ENCODE assay signal across 18 cellular contexts in genomic region chr5:142817031-142817430, GRCh38. TPM values are rescaled to one million over a fixed set of nuclear protein-coding genes. Genes with fewer than 3 reads are reported as not detected.
A peak's percentile ranks its signal among the peaks of the same experiment; 100 is the strongest.
DNase-seq lines count a peak whose midpoint lies in the region; ATAC-seq and TF ChIP-seq lines count a peak whose summit lies in the region.
"Had no signal": no experiment of that assay in that cellular context is flagged by ENCODE, and none has a peak within 500 bp of the region (broad histone marks: within the 10 kb centered on the region; RNA-seq: fewer than 3 reads in every experiment).

No MANE protein-coding gene starts in this region.

- H2AK5ac ChIP-seq in mesenchymal stem cell (ENCODE audit: low read length, severe bottlenecking) = peak overlapping the region; percentile 85

- no peak overlapping the region for H2BK15ac ChIP-seq in mesenchymal stem cell (ENCODE audit: low read depth, poor library complexity, severe bottlenecking)

- H2BK12ac ChIP-seq in mesenchymal stem cell (ENCODE audit: low read length in 2 of 2) = peak overlapping the region in 1 of 2 experiments; percentile 40

- no peak overlapping the region for H3K4ac ChIP-seq in mesenchymal stem cell (ENCODE audit: low read depth in 1 of 2, low read length in 2 of 2)

- no peaks in the 10 kb centered on the region; the same call in 1 of the 2 replicates for H3K36me3 Mint-ChIP-seq in WTC11

- H3K4me1 ChIP-seq in heart right ventricle = peaks cover 32 to 97% (median 79%) of the 10 kb centered on the region in 9 donors
- peaks cover 23% of the 10 kb centered on the region for H3K4me1 ChIP-seq in mesenchymal stem cell (ENCODE audit: control insufficient read depth, insufficient read depth, low read depth, low read length)
- H3K4me1 ChIP-seq in thyroid gland = peaks cover 42 to 68% of the 10 kb centered on the region in 2 donors

- no peak overlapping the region for H3K18ac ChIP-seq in mesenchymal stem cell (ENCODE audit: low read depth in 1 of 2, low read length in 2 of 2)

- peaks cover 27% of the 10 kb centered on the region for H3K4me1 Mint-ChIP-seq in WTC11

- DNase-seq in heart right ventricle (no peak), Right ventricle myocardium superior (no peak), WTC11 (ENCODE audit: low spot score) (no peak), mesenchymal stem cell (no peak), thyroid gland (no peak), NCI-H2107 treated with DMSO at 0.1 percent for 48 hours (lab: John Stamatoyannopoulos, UW; ENCODE audit: unreplicated experiment) (no peak), SIG-M5 treated with dmso at 0.1 percent for 504 hours (lab: John Stamatoyannopoulos, UW; ENCODE audit: unreplicated experiment) (no peak)
- DNase-seq: central memory CD4-positive, alpha-beta T cell; kidney glomerular epithelial cell; MM.1S; NCI-H187 treated with DMSO at 0.1 percent for 48 hours; NCI-H510A; SHP77 treated with DMSO at 0.1 percent for 48 hours had no signal

- H3K4me3 Mint-ChIP-seq in WTC11 = no peak overlapping the region
- H3K4me3 Mint-ChIP-seq: activated T-helper 17 cell treated with anti-CD3 and anti-CD28 coated beads, Interleukin-2, amount 50 U/mL, for 72 hours; stimulated activated naive CD8-positive, alpha-beta T cell treated with anti-CD3 and anti-CD28 coated beads, Interleukin-15, Interleukin-2, amounts not matched to agents 100 ng/mL and 50 ng/mL, for 24 hours had no signal

- H3K27ac ChIP-seq in heart right ventricle (peak overlapping the region; percentile 1 to 91 (median 49)), mesenchymal stem cell (ENCODE audit: low read length, poor library complexity, severe bottlenecking) (no peak overlapping the region), thyroid gland (peak overlapping the region; percentile 48 to 75 (median 60))

- H3K27ac Mint-ChIP-seq in WTC11 = peak overlapping the region; percentile 18; the same call in 1 of the 2 replicates
- H3K27ac Mint-ChIP-seq: activated T-helper 17 cell treated with anti-CD3 and anti-CD28 coated beads, Interleukin-2, amount 50 U/mL, for 72 hours; progenitor cell of endocrine pancreas had no signal

- H3K27me3 Mint-ChIP-seq in WTC11 (ENCODE audit: low read depth) = no peaks in the 10 kb centered on the region
- H3K27me3 Mint-ChIP-seq: activated T-helper 17 cell treated with anti-CD3 and anti-CD28 coated beads, Interleukin-2, amount 50 U/mL, for 72 hours; progenitor cell of endocrine pancreas; stimulated activated naive CD8-positive, alpha-beta T cell treated with anti-CD3 and anti-CD28 coated beads, Interleukin-15, Interleukin-2, amounts not matched to agents 100 ng/mL and 50 ng/mL, for 24 hours had no signal

- H2AFZ ChIP-seq in mesenchymal stem cell (ENCODE audit: low read depth, low read length) = no peak overlapping the region

- POLR2A ChIA-PET in WTC11 (lab: Charles Lee) = no interaction called here

- intact Hi-C loops in heart right ventricle (cut with DNase I) = loop anchor here in 3 of 10 donors (5.0 to 10.0 kb wide), 3 partner anchors 35 to 48 kb away; no protein-coding TSS in a partner anchor
- intact Hi-C loops in Right ventricle myocardium superior (cut with DNase I) = no loop called here
- intact Hi-C loops in thyroid gland (cut with DNase I) = no loop called here

- CTCF ChIA-PET in WTC11 (lab: Charles Lee) = no interaction called here

- peaks cover 20% of the 10 kb centered on the region for H3K79me1 ChIP-seq in mesenchymal stem cell (replicated peaks; ENCODE audit: low read length, poor library complexity, severe bottlenecking)

- no peaks in the 10 kb centered on the region for H3K9me3 Mint-ChIP-seq in WTC11
- H3K9me3 Mint-ChIP-seq: activated T-helper 17 cell treated with anti-CD3 and anti-CD28 coated beads, Interleukin-2, amount 50 U/mL, for 72 hours had no signal

- TF ChIP-seq POLR2A in thyroid gland (IDR thresholded peaks at IDR 0.05) = no peak

- H4K8ac ChIP-seq in mesenchymal stem cell (ENCODE audit: low read length) = no peak overlapping the region

- H2BK120ac ChIP-seq in mesenchymal stem cell (ENCODE audit: low read depth, low read length) = no peak overlapping the region

- no peak overlapping the region for H3K23ac ChIP-seq in mesenchymal stem cell (ENCODE audit: low read length in 2 of 2)

- no peak overlapping the region for H3K9ac ChIP-seq in mesenchymal stem cell (ENCODE audit: low read length)

- TF ChIP-seq CTCF in heart right ventricle (IDR thresholded peaks at IDR 0.05) = no peak
- no peak for TF ChIP-seq CTCF in WTC11 (IDR thresholded peaks at IDR 0.05)
- TF ChIP-seq CTCF in thyroid gland (IDR thresholded peaks at IDR 0.05) = no peak

- 81 to 89% methylated on average over 1 of the region's 1 CpG for WGBS in heart right ventricle, 2 donors
- 100% methylated on average over 1 of the region's 1 CpG for WGBS in mesenchymal stem cell
- 88 to 97% methylated on average over 1 of the region's 1 CpG for WGBS in thyroid gland, 2 donors

- no peaks in the 10 kb centered on the region for H3K27me3 ChIP-seq in heart right ventricle
- H3K27me3 ChIP-seq in mesenchymal stem cell (ENCODE audit: control insufficient read depth in 1 of 2, insufficient read depth in 1 of 2, low read length in 2 of 2) = no peaks in the 10 kb centered on the region
- H3K27me3 ChIP-seq in thyroid gland = no peaks in the 10 kb centered on the region
- H3K27me3 ChIP-seq: adrenal gland had no signal

- ATAC-seq in heart right ventricle (no peak), Right ventricle myocardium superior (ENCODE audit: poor library complexity) (no peak), WTC11 (no peak), GM18858 (IDR thresholded peaks at IDR 0.05; ENCODE audit: unreplicated experiment) (no peak)

- H3K14ac ChIP-seq in mesenchymal stem cell (ENCODE audit: low read length in 2 of 2) = no peak overlapping the region

- no peak overlapping the region for H3K4me2 ChIP-seq in mesenchymal stem cell (ENCODE audit: low read length, poor library complexity, severe bottlenecking)

- H4K91ac ChIP-seq in mesenchymal stem cell (ENCODE audit: low read length) = no peak overlapping the region

- H3K36me3 ChIP-seq in heart right ventricle (no peaks in the 10 kb centered on the region), mesenchymal stem cell (ENCODE audit: control insufficient read depth in 1 of 2, insufficient read depth in 2 of 2, low read depth in 1 of 2, low read length in 2 of 2) (no peaks in the 10 kb centered on the region), thyroid gland (no peaks in the 10 kb centered on the region)
- H3K36me3 ChIP-seq: adrenal gland had no signal

- no peak overlapping the region for H2BK5ac ChIP-seq in mesenchymal stem cell (ENCODE audit: low read depth, low read length, poor library complexity, severe bottlenecking)

- H3K9me3 ChIP-seq in heart right ventricle (peaks cover 0 to 10% (median 0%) of the 10 kb centered on the region in 11 donors), mesenchymal stem cell (ENCODE audit: control insufficient read depth, low read length) (no peaks in the 10 kb centered on the region), thyroid gland (no peaks in the 10 kb centered on the region)
- H3K9me3 ChIP-seq: adrenal gland had no signal

- no peak overlapping the region for H3K4me3 ChIP-seq in heart right ventricle
- H3K4me3 ChIP-seq in mesenchymal stem cell (ENCODE audit: insufficient read depth in 1 of 2, low read depth in 1 of 2, low read length in 2 of 2) = no peak overlapping the region
- no peak overlapping the region for H3K4me3 ChIP-seq in thyroid gland (replicated peaks in 1 of 3)
- H3K4me3 ChIP-seq: adrenal gland had no signal

TF ChIP-seq in WTC11, 78 proteins besides CTCF, POLR2A, EP300 and RAD21:
- TF ChIP-seq ARID4B (CRISPR knock-in tag; IDR thresholded peaks at IDR 0.05; ENCODE audit: borderline replicate concordance) = no peak
- no peak for TF ChIP-seq ZNF138 (CRISPR knock-in tag; conservative IDR thresholded peaks at IDR 0.05)
- TF ChIP-seq ZNF121 (CRISPR knock-in tag; IDR thresholded peaks at IDR 0.05) = no peak
- TF ChIP-seq GABPB1 (CRISPR knock-in tag; IDR thresholded peaks at IDR 0.05) = no peak

RNA-seq across cellular contexts. Expression of gene ARHGAP26, which starts 46.9 kb away (rescaled TPM):
- total RNA-seq in heart right ventricle = 10 to 100 TPM; 31.7 to 45.8 (median 39.1) TPM
- 10 to 100 TPM in 1 of 2 donors, 1 to 10 TPM in 1; 7.5 to 17.8 TPM for polyA plus RNA-seq in heart right ventricle
- total RNA-seq in Right ventricle myocardium superior = 32.5 TPM
- 19.1 to 22.3 TPM (median 21.8 TPM) in 3 replicates for total RNA-seq in WTC11 (2021)
- polyA plus RNA-seq in mesenchymal stem cell (2013, experiment 1 of 2) = 0.86 TPM
- 1.0 TPM for polyA plus RNA-seq in mesenchymal stem cell (2013, experiment 2 of 2)
- total RNA-seq in thyroid gland = 10 to 100 TPM; 28.2 to 52.3 (median 37.9) TPM
